ENCODE assay signal across 8 cellular contexts in the genomic region with DNA sequence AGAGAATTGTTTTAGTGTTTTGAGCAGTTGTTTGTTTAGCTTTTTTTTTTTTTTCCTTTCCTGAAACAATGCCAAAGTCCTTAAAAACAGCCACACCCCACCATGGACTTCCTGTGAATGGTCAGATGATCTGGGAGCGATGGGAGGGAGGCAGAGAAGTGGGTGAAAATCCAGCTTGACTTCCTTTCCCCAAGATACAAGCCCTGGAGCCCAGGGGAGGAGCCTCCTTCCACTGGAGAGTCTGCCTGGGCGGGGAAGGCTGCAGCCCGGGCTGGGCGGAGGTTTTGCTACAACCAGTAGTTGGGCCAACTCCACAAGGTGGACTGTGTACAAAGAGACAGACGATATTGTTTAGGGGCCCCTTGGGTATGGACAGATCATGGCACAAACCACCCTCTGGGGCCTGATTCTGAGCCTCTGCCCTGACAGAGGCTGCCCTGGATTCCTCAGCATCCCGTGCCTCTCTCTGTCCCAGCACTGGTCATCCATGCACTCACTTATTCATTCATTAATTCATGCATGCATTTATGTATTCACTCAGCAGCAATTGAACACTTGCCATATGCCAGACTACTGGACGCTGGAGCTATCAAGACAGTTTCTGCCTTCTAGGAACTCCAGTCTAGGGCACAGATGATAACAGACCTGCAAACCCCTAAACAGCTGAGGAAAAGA. TPM values are rescaled to one million over a fixed set of nuclear protein-coding genes. Genes with fewer than 3 reads are reported as not detected.
DNase-seq lines count a peak whose midpoint lies in the region; ATAC-seq and TF ChIP-seq lines count a peak whose summit lies in the region.

No MANE protein-coding gene starts in this region.

- no peak overlapping the region for H3K27ac Mint-ChIP-seq in HFFc6

- H3K27ac ChIP-seq in VCaP (peak overlapping the region; percentile 26), stomach (peak overlapping the region in 4 of 5 donors; percentile 16 to 50 (median 37)), dorsolateral prefrontal cortex (peak overlapping the region in 4 of 59 donors; percentile 1 to 48 (median 20))

- 16 to 33% (median 25%) methylated on average over 7 of the region's 7 CpGs for WGBS in stomach, 5 donors

- H3K4me1 Mint-ChIP-seq in HFFc6 (ENCODE audit: low read depth) = peaks cover 16% of the 10 kb centered on the region

- DNase-seq in HFFc6 (peak; percentile 22), left cardiac atrium (peak; percentile 89), stomach (peak; percentile 67), Kasumi-1 (lab: John Stamatoyannopoulos, UW) (no peak), NCI-H146 treated with DMSO at 0.1 percent for 48 hours (lab: John Stamatoyannopoulos, UW; ENCODE audit: unreplicated experiment) (no peak), dorsolateral prefrontal cortex (no peak)

- H3K4me3 Mint-ChIP-seq in HFFc6 = no peak overlapping the region

- peaks cover 21 to 48% (median 40%) of the 10 kb centered on the region in 4 donors for H3K4me1 ChIP-seq in stomach

- H3K4me3 ChIP-seq in stomach (no peak overlapping the region), dorsolateral prefrontal cortex (no peak overlapping the region)

- TF ChIP-seq CTCF in HFFc6 (IDR thresholded peaks at IDR 0.05) = no peak
- TF ChIP-seq CTCF in VCaP (conservative IDR thresholded peaks at IDR 0.05) = no peak
- no peak for TF ChIP-seq CTCF in stomach (IDR thresholded peaks at IDR 0.05)
- TF ChIP-seq CTCF in dorsolateral prefrontal cortex (IDR thresholded peaks at IDR 0.05 in 54 of 56, conservative IDR thresholded peaks at IDR 0.05 in 2 of 56; ENCODE audit: low read depth in 1 of 56, partially characterized antibody in 56 of 56) = no peak

- no peak for TF ChIP-seq POLR2A in stomach (IDR thresholded peaks at IDR 0.05)

- no peaks in the 10 kb centered on the region for H3K9me3 Mint-ChIP-seq in HFFc6

- H3K9me3 ChIP-seq in stomach = no peaks in the 10 kb centered on the region

- H3K36me3 ChIP-seq in stomach = peaks cover 2 to 5% (median 4%) of the 10 kb centered on the region in 4 donors

- ATAC-seq in left cardiac atrium (peak; percentile 67 to 79), GM21717 (IDR thresholded peaks at IDR 0.05; ENCODE audit: unreplicated experiment) (no peak)

- intact Hi-C loops in left cardiac atrium (cut with DNase I) = no loop called here
- intact Hi-C loops in stomach (cut with DNase I; ENCODE audit: low total_unique reads) = no loop called here
- intact Hi-C loops in dorsolateral prefrontal cortex (cut with DNase I) = no loop called here

- no peaks in the 10 kb centered on the region for H3K27me3 ChIP-seq in stomach
- H3K27me3 ChIP-seq in dorsolateral prefrontal cortex = no peaks in the 10 kb centered on the region

- H3K27me3 Mint-ChIP-seq in HFFc6 (ENCODE audit: insufficient read depth) = peaks cover 2% of the 10 kb centered on the region

- TF ChIP-seq EP300 in stomach (IDR thresholded peaks at IDR 0.05) = no peak

- H3K36me3 Mint-ChIP-seq in HFFc6 (ENCODE audit: low read depth) = no peaks in the 10 kb centered on the region

RNA-seq across cellular contexts. Expression of a gene that starts 29.8 kb away (rescaled TPM):
- total RNA-seq in HFFc6 (2021; fragmentation: NEBNext Ultra II Directional; extraction: Animal tissue kit (Norgen Biotek cat#: 25700)) = 10 to 100 TPM; 60.5 to 74.4 (median 66.5) TPM
- total RNA-seq in left cardiac atrium = 100 to 1,000 TPM in 1 of 2 donors, 10 to 100 TPM in 1; 69.3 to 119 TPM
- 100 to 1,000 TPM in 4 of 5 donors, 10 to 100 TPM in 1; 88.3 to 531 (median 194) TPM for total RNA-seq in stomach
- 10 to 100 TPM; 15.7 to 62.5 (median 34.1) TPM for polyA plus RNA-seq in stomach
- total RNA-seq in dorsolateral prefrontal cortex = 100 to 1,000 TPM in 119 of 120 experiments, 10 to 100 TPM in 1; 91.4 to 483 (median 217) TPM

Comparison
In these comparisons a context has a peak if more than half of its experiments do, and no peak if none do; other contexts are left out.
1. DNase-seq: peak in HFFc6 (single experiment), left cardiac atrium (single experiment) and stomach (single experiment); none in Kasumi-1 (0 of 2), NCI-H146 treated with DMSO at 0.1 percent for 48 hours (single experiment) and dorsolateral prefrontal cortex (0 of 10).